Comparison of ENCODE assay signal across 12 cellular contexts in genomic region chr3:23325466-23326065, GRCh38.
DNase-seq lines count a peak whose midpoint lies in the region; ATAC-seq, FAIRE-seq and TF ChIP-seq lines count a peak whose summit lies in the region.
"Had no signal": no experiment of that assay in that cellular context is flagged by ENCODE, and none has a peak within 500 bp of the region (broad histone marks: within the 10 kb centered on the region; RNA-seq: fewer than 3 reads in every experiment).

No MANE protein-coding gene starts in this region.

- H3K4me2 ChIP-seq in DOHH2 (ENCODE audit: low read length) (peak overlapping the region; percentile 71), H9 (ENCODE audit: insufficient read depth, insufficient read length, low read length) (no peak overlapping the region)

- no peak overlapping the region for H3K4me3 Mint-ChIP-seq in H9
- H3K4me3 Mint-ChIP-seq: WTC11 had no signal

- H3K4me3 ChIP-seq in DOHH2 (ENCODE audit: low read length) (peak overlapping the region; percentile 60), bronchial epithelial cell (ENCODE audit: low read depth, low read length) (no peak overlapping the region), left ventricle myocardium inferior (no peak overlapping the region)
- H3K4me3 ChIP-seq: heart left ventricle had no signal

- peak overlapping the region; percentile 78 for H3K27ac ChIP-seq in DOHH2 (ENCODE audit: low read depth, low read length)
- no peak overlapping the region for H3K27ac ChIP-seq in H9 (ENCODE audit: insufficient read length, low read depth, low read length)
- H3K27ac ChIP-seq in left ventricle myocardium inferior (replicated peaks): no peak overlapping the region
- H3K27ac ChIP-seq: parathyroid adenoma had no signal

- peaks cover 5% of the 10 kb centered on the region; the same call in 1 of the 2 replicates for H3F3A ChIP-seq in DOHH2 (ENCODE audit: control insufficient read depth, insufficient read depth)

- no peaks in the 10 kb centered on the region for H3K27me3 Mint-ChIP-seq in H9 (ENCODE audit: low read depth)

- no peaks in the 10 kb centered on the region for H3K9me2 ChIP-seq in DOHH2 (replicated peaks; ENCODE audit: control insufficient read depth, low read length)

- no peak overlapping the region for H2AFZ ChIP-seq in H9 (ENCODE audit: low read length)
- H2AFZ ChIP-seq: parathyroid adenoma had no signal

- H3K4me1 ChIP-seq in DOHH2 (ENCODE audit: control insufficient read depth, low read length) (peaks cover 35% of the 10 kb centered on the region), H9 (ENCODE audit: insufficient read depth, low read length) (no peaks in the 10 kb centered on the region), left ventricle myocardium inferior (peaks cover 26% of the 10 kb centered on the region)
- H3K4me1 ChIP-seq: parathyroid adenoma had no signal

- peak; percentile 54 for ATAC-seq in HG03108 (IDR thresholded peaks at IDR 0.05; ENCODE audit: unreplicated experiment)
- ATAC-seq: WTC11 had no signal

- no peaks in the 10 kb centered on the region for H3K9me3 Mint-ChIP-seq in H9
- H3K9me3 Mint-ChIP-seq: WTC11 had no signal

- DNase-seq in GM20000 (ENCODE audit: low spot score): peak; percentile 11
- DNase-seq in bronchial epithelial cell (ENCODE audit: low read depth): peak; percentile 77
- DNase-seq in AG08396 (ENCODE audit: low spot score): no peak
- DNase-seq in H9: no peak
- no peak for DNase-seq in left ventricle myocardium inferior
- no peak for DNase-seq in stimulated activated CD4-positive, alpha-beta T cell treated with anti-CD3 and anti-CD28 coated beads, Interleukin-1b, Interleukin-23, amount 100 ng/mL, for 48 hours
- DNase-seq: heart left ventricle, NCI-H2029 treated with DMSO at 0.1 percent for 48 hours had no signal

- no peak overlapping the region for H2BK120ac ChIP-seq in H9 (ENCODE audit: low read depth, low read length, poor library complexity, severe bottlenecking)

- H3K4me1 Mint-ChIP-seq in H9: peaks cover 2 to 5% of the 10 kb centered on the region in 2 experiments; a peak in 3 of 4 replicates

- no peak overlapping the region for H2BK20ac ChIP-seq in H9 (ENCODE audit: low read depth, low read length, poor library complexity, severe bottlenecking)

- H4K5ac ChIP-seq in H9 (ENCODE audit: insufficient read length, low read depth, low read length): no peak overlapping the region

- no peaks in the 10 kb centered on the region for H3K36me3 Mint-ChIP-seq in H9 (ENCODE audit: insufficient read depth in 1 of 3, low read depth in 3 of 3)
- H3K36me3 Mint-ChIP-seq: WTC11 had no signal

- no peak overlapping the region for H4K8ac ChIP-seq in H9 (replicated peaks; ENCODE audit: insufficient read length, low read depth, low read length)

- H3K36me3 ChIP-seq in DOHH2 (ENCODE audit: control insufficient read depth, low read length) (peaks cover 9% of the 10 kb centered on the region), bronchial epithelial cell (ENCODE audit: control insufficient read depth, insufficient read depth, low read length) (no peaks in the 10 kb centered on the region), left ventricle myocardium inferior (no peaks in the 10 kb centered on the region)
- H3K36me3 ChIP-seq: heart left ventricle had no signal

- no peak overlapping the region for H3K4ac ChIP-seq in H9 (ENCODE audit: low read depth, low read length)

- no peak overlapping the region for H2AK5ac ChIP-seq in H9 (ENCODE audit: insufficient read length, low read length)

- intact Hi-C loops in left ventricle myocardium inferior (cut with micrococcal nuclease): no loop called here

- H3K27me3 ChIP-seq in DOHH2 (ENCODE audit: control insufficient read depth, low read length) (no peaks in the 10 kb centered on the region), bronchial epithelial cell (ENCODE audit: control insufficient read depth, insufficient read depth, low read length) (no peaks in the 10 kb centered on the region), H9 (ENCODE audit: insufficient read depth, low read length) (no peaks in the 10 kb centered on the region), left ventricle myocardium inferior (ENCODE audit: low read depth) (no peaks in the 10 kb centered on the region)
- H3K27me3 ChIP-seq: heart left ventricle had no signal

- H3K9ac ChIP-seq in H9 (ENCODE audit: extremely low read depth, insufficient read length, low read length): no peak overlapping the region
- H3K9ac ChIP-seq: parathyroid adenoma had no signal

- H2BK12ac ChIP-seq in H9 (ENCODE audit: insufficient read length, low read depth, low read length): no peak overlapping the region

- no peak overlapping the region for H3K27ac Mint-ChIP-seq in H9
- H3K27ac Mint-ChIP-seq: WTC11 had no signal

- no CpG with 5 or more reads among the region's 4 CpGs for WGBS in H9 (ENCODE audit: extremely low coverage, insufficient read length, low lambda C conversion rate)

- no peak overlapping the region for H2BK5ac ChIP-seq in H9 (ENCODE audit: insufficient read length, low read length)

- no peak overlapping the region for H3K18ac ChIP-seq in H9 (ENCODE audit: insufficient read length, low read depth, low read length)

- TF ChIP-seq CTCF in DOHH2 (IDR thresholded peaks at IDR 0.05; ENCODE audit: low read depth, low read length, poor library complexity, severe bottlenecking) (no peak), GM20000 (IDR thresholded peaks at IDR 0.05; ENCODE audit: extremely low read depth, missing control alignments) (no peak), bronchial epithelial cell (IDR thresholded peaks at IDR 0.05; ENCODE audit: insufficient read depth, low read length, severe bottlenecking) (no peak), H9 (conservative IDR thresholded peaks at IDR 0.05) (no peak), left ventricle myocardium inferior (IDR thresholded peaks at IDR 0.05; ENCODE audit: borderline replicate concordance) (no peak)

- H4K20me1 ChIP-seq in DOHH2 (ENCODE audit: control insufficient read depth, insufficient read depth, low read depth, low read length): no peaks in the 10 kb centered on the region
- H4K20me1 ChIP-seq in H9 (ENCODE audit: control insufficient read depth, insufficient read depth, insufficient read length): no peaks in the 10 kb centered on the region

- FAIRE-seq in bronchial epithelial cell (lab: Jason Lieb, UNC): no peak

- H3K9me3 ChIP-seq in DOHH2 (ENCODE audit: control insufficient read depth, insufficient read depth, low read length) (peaks cover 9% of the 10 kb centered on the region; the same call in 1 of the 2 replicates), H9 (ENCODE audit: control insufficient read depth, low read depth, low read length) (no peaks in the 10 kb centered on the region), left ventricle myocardium inferior (replicated peaks) (no peaks in the 10 kb centered on the region)
- H3K9me3 ChIP-seq: heart left ventricle had no signal

- H4K91ac ChIP-seq in H9 (ENCODE audit: insufficient read length, low read depth, low read length): no peak overlapping the region

- H3K23ac ChIP-seq in H9 (ENCODE audit: insufficient read length, low read depth, low read length): no peak overlapping the region

- no peak overlapping the region for H3K56ac ChIP-seq in H9 (ENCODE audit: insufficient read length, low read depth, low read length)

- no peaks in the 10 kb centered on the region for H3K79me1 ChIP-seq in H9 (ENCODE audit: insufficient read depth, low read depth, low read length, poor library complexity, severe bottlenecking)

- H3K23me2 ChIP-seq in H9 (ENCODE audit: insufficient read length, low read depth, low read length, poor library complexity, severe bottlenecking): no peaks in the 10 kb centered on the region

- H3K79me2 ChIP-seq in DOHH2 (ENCODE audit: control insufficient read depth, low read length): peaks cover 42% of the 10 kb centered on the region
- H3K79me2 ChIP-seq in H9 (ENCODE audit: insufficient read depth, low read length): no peaks in the 10 kb centered on the region; the same call in 1 of the 2 replicates

- H3K14ac ChIP-seq in H9 (ENCODE audit: insufficient read depth, low read length): no peak overlapping the region

- no peak overlapping the region for H3T11ph ChIP-seq in H9 (ENCODE audit: low read length)

- H2BK15ac ChIP-seq in H9 (ENCODE audit: low read depth, low read length): no peak overlapping the region

Comparison
In these comparisons a context has a peak if more than half of its experiments do, and no peak if none do; other contexts are left out.
1. DNase-seq: peak in GM20000 (single experiment) and bronchial epithelial cell (single experiment); none in AG08396 (single experiment), H9 (single experiment), left ventricle myocardium inferior (single experiment) and stimulated activated CD4-positive, alpha-beta T cell treated with anti-CD3 and anti-CD28 coated beads, Interleukin-1b, Interleukin-23, amount 100 ng/mL, for 48 hours (single experiment).